Comparison of ENCODE assay signal across 8 cellular contexts in genomic region chr1:51433269-51433971, GRCh38.
DNase-seq lines count a peak whose midpoint lies in the region; ATAC-seq and TF ChIP-seq lines count a peak whose summit lies in the region.

No MANE protein-coding gene starts in this region.

- H3K4me1 Mint-ChIP-seq in natural killer cell treated with Interleukin-12 subunit alpha and Interleukin-12 subunit beta and Interleukin-15 and Interleukin-18, amount 100 ng/mL, for 72 hours (ENCODE audit: low read depth in 2 of 2), result peaks cover 22 to 34% of the 10 kb centered on the region in 2 donors

- H3K4me3 Mint-ChIP-seq in natural killer cell treated with Interleukin-12 subunit alpha and Interleukin-12 subunit beta and Interleukin-15 and Interleukin-18, amount 100 ng/mL, for 72 hours, result peak overlapping the region; percentile 60

- H3K27me3 ChIP-seq in colonic mucosa, result no peaks in the 10 kb centered on the region

- no peak for TF ChIP-seq CTCF in LNCaP clone FGC (IDR thresholded peaks at IDR 0.05; ENCODE audit: control insufficient read depth, extremely low read depth, insufficient read depth)
- TF ChIP-seq CTCF in colonic mucosa (IDR thresholded peaks at IDR 0.05), result no peak

- DNase-seq in ELR (ENCODE audit: low read depth) (peak; percentile 38), LNCaP clone FGC (ENCODE audit: low read depth) (peak; percentile 50), colonic mucosa (no peak), SHP77 (lab: John Stamatoyannopoulos, UW) (no peak)
- DNase-seq in natural killer cell treated with Interleukin-12 subunit alpha and Interleukin-12 subunit beta and Interleukin-15 and Interleukin-18, amount 100 ng/mL, for 72 hours (ENCODE audit: low spot score), result no peak
- no peak for DNase-seq in activated CD4-positive, alpha-beta T cell treated with anti-CD3 and anti-CD28 coated beads, Interleukin-2, amount 50 U/mL, for 1 hour
- DNase-seq in stimulated activated naive CD4-positive, alpha-beta T cell (lab: John Stamatoyannopoulos, UW), result no peak

- ATAC-seq in natural killer cell treated with Interleukin-12 subunit alpha and Interleukin-12 subunit beta and Interleukin-15 and Interleukin-18, amount 100 ng/mL, for 72 hours, result peak in 1 of 2 donors; percentile 36
- no peak for ATAC-seq in GM21723 (IDR thresholded peaks at IDR 0.05; ENCODE audit: unreplicated experiment)

- no peaks in the 10 kb centered on the region for H3K36me3 ChIP-seq in colonic mucosa

- no peaks in the 10 kb centered on the region for H3K4me1 ChIP-seq in colonic mucosa

- H3K36me3 Mint-ChIP-seq in natural killer cell treated with Interleukin-12 subunit alpha and Interleukin-12 subunit beta and Interleukin-15 and Interleukin-18, amount 100 ng/mL, for 72 hours, result peaks cover 16% of the 10 kb centered on the region

- H3K4me3 ChIP-seq in LNCaP clone FGC (ENCODE audit: low read depth, low read length) (no peak overlapping the region), colonic mucosa (no peak overlapping the region)

- peak overlapping the region; percentile 53 to 77 for H3K27ac Mint-ChIP-seq in natural killer cell treated with Interleukin-12 subunit alpha and Interleukin-12 subunit beta and Interleukin-15 and Interleukin-18, amount 100 ng/mL, for 72 hours

- intact Hi-C loops in colonic mucosa (cut with DNase I), result no loop called here

- no peaks in the 10 kb centered on the region for H3K9me3 ChIP-seq in colonic mucosa

- H3K27me3 Mint-ChIP-seq in natural killer cell treated with Interleukin-12 subunit alpha and Interleukin-12 subunit beta and Interleukin-15 and Interleukin-18, amount 100 ng/mL, for 72 hours, result no peaks in the 10 kb centered on the region

- peak overlapping the region; percentile 8 for H3K27ac ChIP-seq in colonic mucosa

- no peak overlapping the region for H3K9ac ChIP-seq in colonic mucosa (ENCODE audit: low read depth in 2 of 2, low read length in 2 of 2)

- H3K9me3 Mint-ChIP-seq in natural killer cell treated with Interleukin-12 subunit alpha and Interleukin-12 subunit beta and Interleukin-15 and Interleukin-18, amount 100 ng/mL, for 72 hours, result no peaks in the 10 kb centered on the region

Comparison
In these comparisons a context has a peak if more than half of its experiments do, and no peak if none do; other contexts are left out.
1. DNase-seq: peak in ELR (single experiment) and LNCaP clone FGC (single experiment); none in colonic mucosa (single experiment), natural killer cell treated with Interleukin-12 subunit alpha and Interleukin-12 subunit beta and Interleukin-15 and Interleukin-18, amount 100 ng/mL, for 72 hours (single experiment), activated CD4-positive, alpha-beta T cell treated with anti-CD3 and anti-CD28 coated beads, Interleukin-2, amount 50 U/mL, for 1 hour (single experiment), SHP77 (0 of 2) and stimulated activated naive CD4-positive, alpha-beta T cell (0 of 6).